1 cellular context compared by ENCODE assay signal in genomic region chr3:15768421-15769255, GRCh38.
A peak's percentile ranks its signal among the peaks of the same experiment; 100 is the strongest.
TF ChIP-seq lines count a peak whose summit lies in the region.

No MANE protein-coding gene starts in this region.

TF ChIP-seq in SK-N-SH, 30 proteins besides CTCF, POLR2A, EP300 and RAD21 (continued from another document):
- TF ChIP-seq USF2 (IDR thresholded peaks at IDR 0.05; ENCODE audit: borderline replicate concordance, low read depth, low read length) (no peak), MXI1 (IDR thresholded peaks at IDR 0.05; ENCODE audit: low read depth, low read length) (no peak), CHD2 (IDR thresholded peaks at IDR 0.05; ENCODE audit: low read length, partially characterized antibody) (no peak), NFIC (IDR thresholded peaks at IDR 0.05; ENCODE audit: borderline replicate concordance) (peak; percentile 50; the same call in 1 of the 2 replicates), JUND (IDR thresholded peaks at IDR 0.05) (peak; percentile 98), TAF1 (IDR thresholded peaks at IDR 0.05; ENCODE audit: borderline replicate concordance, low read depth, low read length) (no peak), FOSL2 (IDR thresholded peaks at IDR 0.05; ENCODE audit: borderline replicate concordance, low read depth) (peak; percentile 100), ELF1 (IDR thresholded peaks at IDR 0.05) (no peak), IRF3 (IDR thresholded peaks at IDR 0.05; ENCODE audit: low read depth, low read length) (no peak), POLR2AphosphoS5 (IDR thresholded peaks at IDR 0.05; ENCODE audit: low read depth, low read length) (peak; percentile 83; the same call in 1 of the 2 replicates)
- TF ChIP-seq, protein P1, sequence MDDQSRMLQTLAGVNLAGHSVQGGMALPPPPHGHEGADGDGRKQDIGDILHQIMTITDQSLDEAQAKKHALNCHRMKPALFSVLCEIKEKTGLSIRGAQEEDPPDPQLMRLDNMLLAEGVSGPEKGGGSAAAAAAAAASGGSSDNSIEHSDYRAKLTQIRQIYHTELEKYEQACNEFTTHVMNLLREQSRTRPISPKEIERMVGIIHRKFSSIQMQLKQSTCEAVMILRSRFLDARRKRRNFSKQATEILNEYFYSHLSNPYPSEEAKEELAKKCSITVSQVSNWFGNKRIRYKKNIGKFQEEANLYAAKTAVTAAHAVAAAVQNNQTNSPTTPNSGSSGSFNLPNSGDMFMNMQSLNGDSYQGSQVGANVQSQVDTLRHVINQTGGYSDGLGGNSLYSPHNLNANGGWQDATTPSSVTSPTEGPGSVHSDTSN (IDR thresholded peaks at IDR 0.05) = peak; percentile 74
